24 cellular contexts compared by ENCODE assay signal in genomic region chr1:218617986-218618385, GRCh38.
"Had no signal": no experiment of that assay in that cellular context is flagged by ENCODE, and none has a peak within 500 bp of the region (broad histone marks: within the 10 kb centered on the region; RNA-seq: fewer than 3 reads in every experiment).

No MANE protein-coding gene starts in this region.

- H3K36me3 ChIP-seq: cardiac muscle cell, neutrophil, ovary, tibial artery had no signal

- H3K4me3 ChIP-seq: cardiac muscle cell, ovary, psoas muscle, tibial artery had no signal

- DNase-seq: activated B cell treated with CpG ODN at 0.5 μM for 24 hours; activated CD4-positive, alpha-beta T cell treated with anti-CD3 and anti-CD28 coated beads for 36 hours; activated CD4-positive, alpha-beta T cell treated with anti-CD3 and anti-CD28 coated beads, Interleukin-2, amount 50 U/mL, for 4 hours; activated CD8-positive, alpha-beta memory T cell treated with anti-CD3 and anti-CD28 coated beads for 24 hours; activated CD8-positive, alpha-beta memory T cell treated with anti-CD3 and anti-CD28 coated beads, Interleukin-2, amount 50 U/mL, for 4 hours; activated naive CD4-positive, alpha-beta T cell treated with Interleukin-2 at 50 U/mL for 16 hours; activated naive CD8-positive, alpha-beta T cell treated with anti-CD3 and anti-CD28 coated beads for 36 hours; activated T-cell treated with anti-CD3 and anti-CD28 coated beads, Interleukin-2, amount 50 U/mL, for 24 hours; amniotic stem cell; cortex of kidney; foreskin fibroblast; kidney glomerular epithelial cell; left ventricle myocardium superior; midbrain; ovary; psoas muscle; right cardiac atrium; stimulated activated CD4-positive, alpha-beta T cell treated with anti-CD3 and anti-CD28 coated beads, Interleukin-1b, Interleukin-23, amount 100 ng/mL, for 48 hours; substantia nigra; T1000; tibial artery had no signal

- H3K27me3 ChIP-seq: cardiac muscle cell, neutrophil, ovary, tibial artery had no signal

- H3K27ac ChIP-seq: cardiac muscle cell, neutrophil, ovary, psoas muscle, tibial artery had no signal

- ATAC-seq: activated CD4-positive, alpha-beta T cell treated with anti-CD3 and anti-CD28 coated beads for 36 hours; left ventricle myocardium superior; natural killer cell treated with Interleukin-12 subunit alpha and Interleukin-12 subunit beta and Interleukin-15 and Interleukin-18, amount 100 ng/mL, for 72 hours; psoas muscle; right cardiac atrium had no signal

- H3K4me1 ChIP-seq: psoas muscle had no signal

- H3K9me3 ChIP-seq: neutrophil, ovary, psoas muscle had no signal
